ENCODE assay signal across 13 cellular contexts in genomic region chr9:12666813-12667212, GRCh38. TPM values are rescaled to one million over a fixed set of nuclear protein-coding genes. Genes with fewer than 3 reads are reported as not detected.
DNase-seq lines count a peak whose midpoint lies in the region; ATAC-seq and TF ChIP-seq lines count a peak whose summit lies in the region.
"Had no signal": no experiment of that assay in that cellular context is flagged by ENCODE, and none has a peak within 500 bp of the region (broad histone marks: within the 10 kb centered on the region; RNA-seq: fewer than 3 reads in every experiment).

No MANE protein-coding gene starts in this region.

- H3K36me3 Mint-ChIP-seq in nephron progenitor cell (ENCODE audit: low read depth) = no peaks in the 10 kb centered on the region
- H3K36me3 Mint-ChIP-seq: activated CD4-positive, alpha-beta memory T cell treated with anti-CD3 and anti-CD28 coated beads for 36 hours had no signal

- H3K4me1 ChIP-seq in adipocyte (ENCODE audit: control insufficient read depth, insufficient read depth, low read length) (no peaks in the 10 kb centered on the region), upper lobe of right lung (no peaks in the 10 kb centered on the region)

- intact Hi-C loops in sciatic nerve (cut with DNase I) (no loop called here), upper lobe of right lung (cut with DNase I) (no loop called here)

- DNase-seq in NCI-H2081 (lab: John Stamatoyannopoulos, UW) (peak; percentile 0 to 11), NCI-H2081 treated with DMSO at 0.1 percent for 48 hours (lab: John Stamatoyannopoulos, UW) (no peak), LHCN-M2 (ENCODE audit: low read depth) (peak; percentile 3), adipocyte (ENCODE audit: low read depth) (peak; percentile 4), nephron progenitor cell (no peak), sciatic nerve (ENCODE audit: low spot score) (no peak), upper lobe of right lung (no peak), GDM1 (lab: John Stamatoyannopoulos, UW) (no peak)
- DNase-seq: activated CD4-positive, alpha-beta memory T cell treated with anti-CD3 and anti-CD28 coated beads for 36 hours; activated gamma-delta T cell treated with Interleukin-2 at 50 U/mL for 16 hours; NCI-H187 treated with DMSO at 0.1 percent for 48 hours had no signal

- TF ChIP-seq CTCF in nephron progenitor cell (IDR thresholded peaks at IDR 0.05) (peak; percentile 8), upper lobe of right lung (IDR thresholded peaks at IDR 0.05) (no peak)

- H3K4me3 Mint-ChIP-seq in nephron progenitor cell = no peak overlapping the region
- H3K4me3 Mint-ChIP-seq: activated CD4-positive, alpha-beta memory T cell treated with anti-CD3 and anti-CD28 coated beads for 36 hours had no signal

- no peak overlapping the region for H3K27ac ChIP-seq in upper lobe of right lung

- no peak overlapping the region for H3K9ac ChIP-seq in adipocyte (ENCODE audit: low read length)

- ATAC-seq in sciatic nerve = no peak
- no peak for ATAC-seq in upper lobe of right lung
- ATAC-seq: K562 had no signal

- no peaks in the 10 kb centered on the region for H3K36me3 ChIP-seq in adipocyte (ENCODE audit: control insufficient read depth, insufficient read depth, low read length, severe bottlenecking)
- no peaks in the 10 kb centered on the region for H3K36me3 ChIP-seq in upper lobe of right lung

- H3K27me3 ChIP-seq in adipocyte (replicated peaks; ENCODE audit: control insufficient read depth, insufficient read depth, low read length) (no peaks in the 10 kb centered on the region), upper lobe of right lung (no peaks in the 10 kb centered on the region)

- H3K27me3 Mint-ChIP-seq in nephron progenitor cell (ENCODE audit: low read depth, poor library complexity) = no peaks in the 10 kb centered on the region
- H3K27me3 Mint-ChIP-seq: activated CD4-positive, alpha-beta memory T cell treated with anti-CD3 and anti-CD28 coated beads for 36 hours had no signal

- no peak overlapping the region for H3K4me3 ChIP-seq in adipocyte (ENCODE audit: low read length)
- no peak overlapping the region for H3K4me3 ChIP-seq in upper lobe of right lung
- H3K4me3 ChIP-seq: K562, lung had no signal

- no peaks in the 10 kb centered on the region for H3K9me3 Mint-ChIP-seq in nephron progenitor cell

- H3K9me3 ChIP-seq in adipocyte (ENCODE audit: control insufficient read depth, low read length) = no peaks in the 10 kb centered on the region
- H3K9me3 ChIP-seq in upper lobe of right lung = no peaks in the 10 kb centered on the region

- H3K4me1 Mint-ChIP-seq in nephron progenitor cell = no peaks in the 10 kb centered on the region

- no peak overlapping the region for H3K27ac Mint-ChIP-seq in nephron progenitor cell
- H3K27ac Mint-ChIP-seq: activated CD4-positive, alpha-beta memory T cell treated with anti-CD3 and anti-CD28 coated beads for 36 hours had no signal

RNA-seq across cellular contexts. Expression of gene TYRP1, which starts 26.4 kb away (rescaled TPM):
- total RNA-seq in LHCN-M2 (2014; rRNA removed) (not detected in 2 replicates), sciatic nerve (not detected), upper lobe of right lung (7.1 TPM)
- not detected for polyA plus RNA-seq in LHCN-M2 (2012)
- total RNA-seq: activated CD4-positive, alpha-beta memory T cell treated with anti-CD3 and anti-CD28 coated beads for 36 hours; K562 had no signal
- polyA plus RNA-seq: K562 had no signal

Comparison
In these comparisons a context has a peak if more than half of its experiments do, and no peak if none do; other contexts are left out.
1. DNase-seq: peak in NCI-H2081 (2 of 2), LHCN-M2 (single experiment) and adipocyte (single experiment); none in NCI-H2081 treated with DMSO at 0.1 percent for 48 hours (single experiment), nephron progenitor cell (single experiment), sciatic nerve (single experiment), upper lobe of right lung (single experiment) and GDM1 (single experiment).